ENCODE assay signal across 16 cellular contexts in the genomic region with DNA sequence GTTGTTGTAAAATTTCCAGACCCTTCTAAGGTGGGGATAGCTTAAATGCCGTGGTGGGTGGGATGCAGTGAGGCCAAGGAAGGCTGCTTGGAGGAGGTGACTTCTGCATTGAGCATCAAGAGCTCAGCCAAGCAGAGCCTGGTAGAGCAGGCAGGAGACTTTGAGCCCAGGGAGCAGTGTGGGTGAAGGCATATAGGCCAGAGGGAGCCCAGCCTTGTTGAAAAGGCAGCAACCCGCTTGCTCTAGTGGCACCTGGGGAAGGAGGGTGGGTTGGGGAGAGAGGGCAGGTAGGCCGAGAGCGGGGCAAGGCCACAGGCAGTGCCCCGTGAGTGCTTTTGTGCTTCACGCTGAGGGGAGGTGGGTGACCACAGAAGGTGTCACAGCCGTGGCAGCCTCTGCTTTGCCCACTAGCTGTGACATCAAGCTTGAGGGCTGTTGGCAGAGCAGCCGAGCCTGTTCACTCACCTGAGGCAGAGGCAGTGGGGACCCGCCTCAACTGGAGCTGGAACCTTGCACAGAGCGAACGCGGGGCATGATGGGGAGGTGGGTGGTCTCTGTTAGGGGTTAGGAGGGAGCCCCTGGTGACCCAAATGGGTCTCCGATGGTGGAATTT. TPM values are rescaled to one million over a fixed set of nuclear protein-coding genes. Genes with fewer than 3 reads are reported as not detected.
DNase-seq lines count a peak whose midpoint lies in the region; ATAC-seq and TF ChIP-seq lines count a peak whose summit lies in the region.
"Had no signal": no experiment of that assay in that cellular context is flagged by ENCODE, and none has a peak within 500 bp of the region (broad histone marks: within the 10 kb centered on the region; RNA-seq: fewer than 3 reads in every experiment).

No MANE protein-coding gene starts in this region.

- no peak overlapping the region for H3K4me3 ChIP-seq in suprapubic skin

- WGBS in suprapubic skin: 84% methylated on average over 10 of the region's 13 CpGs

- no peak overlapping the region for H3K4me3 Mint-ChIP-seq in activated T-cell treated with anti-CD3 and anti-CD28 coated beads, Interleukin-2, amount 50 U/mL, for 4 hours
- H3K4me3 Mint-ChIP-seq in activated naive CD8-positive, alpha-beta T cell treated with anti-CD3 and anti-CD28 coated beads for 36 hours: no peak overlapping the region
- H3K4me3 Mint-ChIP-seq in naive B cell: peak overlapping the region in 7 of 8 donors; percentile 19 to 87 (median 55)
- no peak overlapping the region for H3K4me3 Mint-ChIP-seq in stimulated activated effector memory CD8-positive, alpha-beta T cell treated with anti-CD3 and anti-CD28 coated beads, Interleukin-12 subunit alpha, Interleukin-12 subunit beta, amount 100 ng/mL, for 72 hours
- H3K4me3 Mint-ChIP-seq: H9 had no signal

- ATAC-seq in activated T-cell treated with anti-CD3 and anti-CD28 coated beads, Interleukin-2, amount 50 U/mL, for 4 hours: peak; percentile 7 to 22
- ATAC-seq in naive B cell (ENCODE audit: low read depth in 2 of 2) (peak; percentile 73), GM19328 (IDR thresholded peaks at IDR 0.05; ENCODE audit: unreplicated experiment) (no peak)
- ATAC-seq in stimulated activated effector memory CD8-positive, alpha-beta T cell treated with anti-CD3 and anti-CD28 coated beads, Interleukin-12 subunit alpha, Interleukin-12 subunit beta, amount 100 ng/mL, for 72 hours: no peak
- ATAC-seq: Right ventricle myocardium inferior had no signal

- H3K27me3 ChIP-seq in suprapubic skin: peaks cover 57% of the 10 kb centered on the region

- H3K27ac ChIP-seq in suprapubic skin: no peak overlapping the region

- peaks cover 13% of the 10 kb centered on the region for H3K4me1 Mint-ChIP-seq in activated T-cell treated with anti-CD3 and anti-CD28 coated beads, Interleukin-2, amount 50 U/mL, for 4 hours (ENCODE audit: low read depth)
- H3K4me1 Mint-ChIP-seq in activated naive CD8-positive, alpha-beta T cell treated with anti-CD3 and anti-CD28 coated beads for 36 hours: peaks cover 28% of the 10 kb centered on the region
- peaks cover 46 to 68% (median 61%) of the 10 kb centered on the region in 3 donors for H3K4me1 Mint-ChIP-seq in naive B cell
- peaks cover 17% of the 10 kb centered on the region for H3K4me1 Mint-ChIP-seq in stimulated activated effector memory CD8-positive, alpha-beta T cell treated with anti-CD3 and anti-CD28 coated beads, Interleukin-12 subunit alpha, Interleukin-12 subunit beta, amount 100 ng/mL, for 72 hours
- H3K4me1 Mint-ChIP-seq: H9 had no signal

- H3K27me3 Mint-ChIP-seq in activated T-cell treated with anti-CD3 and anti-CD28 coated beads, Interleukin-2, amount 50 U/mL, for 4 hours (ENCODE audit: low read depth): no peaks in the 10 kb centered on the region
- no peaks in the 10 kb centered on the region for H3K27me3 Mint-ChIP-seq in activated naive CD8-positive, alpha-beta T cell treated with anti-CD3 and anti-CD28 coated beads for 36 hours
- H3K27me3 Mint-ChIP-seq in naive B cell: no peaks in the 10 kb centered on the region

- no peaks in the 10 kb centered on the region for H3K9me3 ChIP-seq in suprapubic skin

- H3K9me3 Mint-ChIP-seq in activated T-cell treated with anti-CD3 and anti-CD28 coated beads, Interleukin-2, amount 50 U/mL, for 4 hours: no peaks in the 10 kb centered on the region
- no peaks in the 10 kb centered on the region for H3K9me3 Mint-ChIP-seq in activated naive CD8-positive, alpha-beta T cell treated with anti-CD3 and anti-CD28 coated beads for 36 hours
- H3K9me3 Mint-ChIP-seq in naive B cell: no peaks in the 10 kb centered on the region
- H3K9me3 Mint-ChIP-seq in stimulated activated effector memory CD8-positive, alpha-beta T cell treated with anti-CD3 and anti-CD28 coated beads, Interleukin-12 subunit alpha, Interleukin-12 subunit beta, amount 100 ng/mL, for 72 hours: no peaks in the 10 kb centered on the region
- H3K9me3 Mint-ChIP-seq: H9 had no signal

- H3K36me3 ChIP-seq in suprapubic skin: no peaks in the 10 kb centered on the region

- H3K36me3 Mint-ChIP-seq in activated T-cell treated with anti-CD3 and anti-CD28 coated beads, Interleukin-2, amount 50 U/mL, for 4 hours (ENCODE audit: insufficient read depth): no peaks in the 10 kb centered on the region
- no peaks in the 10 kb centered on the region for H3K36me3 Mint-ChIP-seq in activated naive CD8-positive, alpha-beta T cell treated with anti-CD3 and anti-CD28 coated beads for 36 hours
- H3K36me3 Mint-ChIP-seq in naive B cell: no peaks in the 10 kb centered on the region
- peaks cover 5% of the 10 kb centered on the region for H3K36me3 Mint-ChIP-seq in stimulated activated effector memory CD8-positive, alpha-beta T cell treated with anti-CD3 and anti-CD28 coated beads, Interleukin-12 subunit alpha, Interleukin-12 subunit beta, amount 100 ng/mL, for 72 hours

- TF ChIP-seq POLR2A in suprapubic skin (IDR thresholded peaks at IDR 0.05): no peak

- no peak for DNase-seq in activated T-cell treated with anti-CD3 and anti-CD28 coated beads, Interleukin-2, amount 50 U/mL, for 4 hours
- no peak for DNase-seq in activated T-cell treated with anti-CD3 and anti-CD28 coated beads, Interleukin-2, amount 50 U/mL, for 1 hour
- DNase-seq in activated naive CD8-positive, alpha-beta T cell treated with anti-CD3 and anti-CD28 coated beads for 36 hours: no peak
- DNase-seq in naive B cell (no peak), suprapubic skin (ENCODE audit: low spot score in 2 of 2) (no peak), UCSD-AML1 (lab: John Stamatoyannopoulos, UW; ENCODE audit: unreplicated experiment) (no peak)
- no peak for DNase-seq in stimulated activated effector memory CD8-positive, alpha-beta T cell treated with anti-CD3 and anti-CD28 coated beads, Interleukin-12 subunit alpha, Interleukin-12 subunit beta, amount 100 ng/mL, for 72 hours (ENCODE audit: low spot score in 2 of 2)
- DNase-seq: C1 segment of cervical spinal cord; H9; NCI-H1105 treated with DMSO at 0.1 percent for 48 hours; NCI-H1694 treated with DMSO at 0.1 percent for 48 hours; NCI-H510A; NCI-H748 treated with DMSO at 0.1 percent for 48 hours; NK-92 treated with Interleukin-12 subunit alpha and Interleukin-12 subunit beta, amount 100 ng/mL, for 24 hours had no signal

- peak overlapping the region; percentile 2 for H3K27ac Mint-ChIP-seq in activated naive CD8-positive, alpha-beta T cell treated with anti-CD3 and anti-CD28 coated beads for 36 hours
- H3K27ac Mint-ChIP-seq in naive B cell: peak overlapping the region in 4 of 6 donors; percentile 51 to 95 (median 87)
- H3K27ac Mint-ChIP-seq in stimulated activated effector memory CD8-positive, alpha-beta T cell treated with anti-CD3 and anti-CD28 coated beads, Interleukin-12 subunit alpha, Interleukin-12 subunit beta, amount 100 ng/mL, for 72 hours: no peak overlapping the region

- TF ChIP-seq CTCF in suprapubic skin (IDR thresholded peaks at IDR 0.05): no peak

- no peaks in the 10 kb centered on the region for H3K4me1 ChIP-seq in suprapubic skin

- no peak for TF ChIP-seq EP300 in suprapubic skin (IDR thresholded peaks at IDR 0.05)

RNA-seq across cellular contexts. Expression of a gene that starts 56.1 kb away (rescaled TPM):
- total RNA-seq in activated T-cell treated with anti-CD3 and anti-CD28 coated beads, Interleukin-2, amount 50 U/mL, for 4 hours: 100 to 1,000 TPM; 561 to 775 (median 745) TPM
- total RNA-seq in activated naive CD8-positive, alpha-beta T cell treated with anti-CD3 and anti-CD28 coated beads for 36 hours: 100 to 1,000 TPM; 230 to 234 TPM
- polyA plus RNA-seq in naive B cell (ENCODE audit: low read depth in 6 of 6): 100 to 1,000 TPM; 646 to 909 (median 752) TPM
- 10 to 100 TPM in 1 of 4 donors, 1 to 10 TPM in 3; 3.5 to 13.3 (median 5.7) TPM for total RNA-seq in suprapubic skin

Comparison
In these comparisons a context has a peak if more than half of its experiments do, and no peak if none do; other contexts are left out.
1. ATAC-seq: peak in activated T-cell treated with anti-CD3 and anti-CD28 coated beads, Interleukin-2, amount 50 U/mL, for 4 hours (2 of 2) and naive B cell (2 of 2); none in GM19328 (single experiment) and stimulated activated effector memory CD8-positive, alpha-beta T cell treated with anti-CD3 and anti-CD28 coated beads, Interleukin-12 subunit alpha, Interleukin-12 subunit beta, amount 100 ng/mL, for 72 hours (single experiment).
2. H3K4me3 Mint-ChIP-seq: peak in naive B cell (7 of 8); none in activated T-cell treated with anti-CD3 and anti-CD28 coated beads, Interleukin-2, amount 50 U/mL, for 4 hours (single experiment), activated naive CD8-positive, alpha-beta T cell treated with anti-CD3 and anti-CD28 coated beads for 36 hours (single experiment) and stimulated activated effector memory CD8-positive, alpha-beta T cell treated with anti-CD3 and anti-CD28 coated beads, Interleukin-12 subunit alpha, Interleukin-12 subunit beta, amount 100 ng/mL, for 72 hours (single experiment).
3. RNA of a gene that starts 56.1 kb away (total RNA-seq): 561 to 775 TPM in activated T-cell treated with anti-CD3 and anti-CD28 coated beads, Interleukin-2, amount 50 U/mL, for 4 hours and 230 to 234 TPM in activated naive CD8-positive, alpha-beta T cell treated with anti-CD3 and anti-CD28 coated beads for 36 hours; 3.5 to 13.3 TPM in suprapubic skin; every median in the first group is over 10 times any median in the second.